In the genomic region with DNA sequence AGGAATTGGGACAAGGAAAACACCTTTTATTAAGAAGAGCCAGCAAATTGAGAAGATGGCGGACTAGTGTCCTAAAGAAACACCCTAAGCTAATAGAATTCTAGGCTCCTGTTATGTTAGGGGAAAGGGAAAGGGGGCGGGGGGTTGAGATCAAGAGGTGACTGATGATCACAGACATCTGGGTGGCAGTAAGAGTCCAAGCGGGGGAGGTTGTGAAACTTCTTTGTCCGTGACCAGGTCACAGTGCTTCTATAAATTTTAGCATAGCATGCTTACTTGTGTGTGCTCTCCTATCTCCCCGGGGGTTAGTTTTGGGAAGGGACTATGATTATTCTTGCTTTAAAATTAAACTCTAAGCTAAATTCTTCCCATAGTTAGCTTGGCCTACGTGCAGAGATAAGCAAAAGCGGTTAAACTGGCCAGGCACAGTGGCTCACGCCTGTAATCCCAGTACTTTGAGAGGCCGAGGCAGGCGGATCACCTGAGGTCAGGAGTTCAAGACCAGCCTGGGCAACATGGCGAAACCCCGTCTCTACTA, we compare ENCODE assay signal across 2 cellular contexts.
TF ChIP-seq lines count a peak whose summit lies in the region.

No MANE protein-coding gene starts in this region.

TF ChIP-seq in GM23338, 12 proteins besides CTCF, POLR2A, EP300 and RAD21 (continues in another document):
- TF ChIP-seq, protein P1, sequence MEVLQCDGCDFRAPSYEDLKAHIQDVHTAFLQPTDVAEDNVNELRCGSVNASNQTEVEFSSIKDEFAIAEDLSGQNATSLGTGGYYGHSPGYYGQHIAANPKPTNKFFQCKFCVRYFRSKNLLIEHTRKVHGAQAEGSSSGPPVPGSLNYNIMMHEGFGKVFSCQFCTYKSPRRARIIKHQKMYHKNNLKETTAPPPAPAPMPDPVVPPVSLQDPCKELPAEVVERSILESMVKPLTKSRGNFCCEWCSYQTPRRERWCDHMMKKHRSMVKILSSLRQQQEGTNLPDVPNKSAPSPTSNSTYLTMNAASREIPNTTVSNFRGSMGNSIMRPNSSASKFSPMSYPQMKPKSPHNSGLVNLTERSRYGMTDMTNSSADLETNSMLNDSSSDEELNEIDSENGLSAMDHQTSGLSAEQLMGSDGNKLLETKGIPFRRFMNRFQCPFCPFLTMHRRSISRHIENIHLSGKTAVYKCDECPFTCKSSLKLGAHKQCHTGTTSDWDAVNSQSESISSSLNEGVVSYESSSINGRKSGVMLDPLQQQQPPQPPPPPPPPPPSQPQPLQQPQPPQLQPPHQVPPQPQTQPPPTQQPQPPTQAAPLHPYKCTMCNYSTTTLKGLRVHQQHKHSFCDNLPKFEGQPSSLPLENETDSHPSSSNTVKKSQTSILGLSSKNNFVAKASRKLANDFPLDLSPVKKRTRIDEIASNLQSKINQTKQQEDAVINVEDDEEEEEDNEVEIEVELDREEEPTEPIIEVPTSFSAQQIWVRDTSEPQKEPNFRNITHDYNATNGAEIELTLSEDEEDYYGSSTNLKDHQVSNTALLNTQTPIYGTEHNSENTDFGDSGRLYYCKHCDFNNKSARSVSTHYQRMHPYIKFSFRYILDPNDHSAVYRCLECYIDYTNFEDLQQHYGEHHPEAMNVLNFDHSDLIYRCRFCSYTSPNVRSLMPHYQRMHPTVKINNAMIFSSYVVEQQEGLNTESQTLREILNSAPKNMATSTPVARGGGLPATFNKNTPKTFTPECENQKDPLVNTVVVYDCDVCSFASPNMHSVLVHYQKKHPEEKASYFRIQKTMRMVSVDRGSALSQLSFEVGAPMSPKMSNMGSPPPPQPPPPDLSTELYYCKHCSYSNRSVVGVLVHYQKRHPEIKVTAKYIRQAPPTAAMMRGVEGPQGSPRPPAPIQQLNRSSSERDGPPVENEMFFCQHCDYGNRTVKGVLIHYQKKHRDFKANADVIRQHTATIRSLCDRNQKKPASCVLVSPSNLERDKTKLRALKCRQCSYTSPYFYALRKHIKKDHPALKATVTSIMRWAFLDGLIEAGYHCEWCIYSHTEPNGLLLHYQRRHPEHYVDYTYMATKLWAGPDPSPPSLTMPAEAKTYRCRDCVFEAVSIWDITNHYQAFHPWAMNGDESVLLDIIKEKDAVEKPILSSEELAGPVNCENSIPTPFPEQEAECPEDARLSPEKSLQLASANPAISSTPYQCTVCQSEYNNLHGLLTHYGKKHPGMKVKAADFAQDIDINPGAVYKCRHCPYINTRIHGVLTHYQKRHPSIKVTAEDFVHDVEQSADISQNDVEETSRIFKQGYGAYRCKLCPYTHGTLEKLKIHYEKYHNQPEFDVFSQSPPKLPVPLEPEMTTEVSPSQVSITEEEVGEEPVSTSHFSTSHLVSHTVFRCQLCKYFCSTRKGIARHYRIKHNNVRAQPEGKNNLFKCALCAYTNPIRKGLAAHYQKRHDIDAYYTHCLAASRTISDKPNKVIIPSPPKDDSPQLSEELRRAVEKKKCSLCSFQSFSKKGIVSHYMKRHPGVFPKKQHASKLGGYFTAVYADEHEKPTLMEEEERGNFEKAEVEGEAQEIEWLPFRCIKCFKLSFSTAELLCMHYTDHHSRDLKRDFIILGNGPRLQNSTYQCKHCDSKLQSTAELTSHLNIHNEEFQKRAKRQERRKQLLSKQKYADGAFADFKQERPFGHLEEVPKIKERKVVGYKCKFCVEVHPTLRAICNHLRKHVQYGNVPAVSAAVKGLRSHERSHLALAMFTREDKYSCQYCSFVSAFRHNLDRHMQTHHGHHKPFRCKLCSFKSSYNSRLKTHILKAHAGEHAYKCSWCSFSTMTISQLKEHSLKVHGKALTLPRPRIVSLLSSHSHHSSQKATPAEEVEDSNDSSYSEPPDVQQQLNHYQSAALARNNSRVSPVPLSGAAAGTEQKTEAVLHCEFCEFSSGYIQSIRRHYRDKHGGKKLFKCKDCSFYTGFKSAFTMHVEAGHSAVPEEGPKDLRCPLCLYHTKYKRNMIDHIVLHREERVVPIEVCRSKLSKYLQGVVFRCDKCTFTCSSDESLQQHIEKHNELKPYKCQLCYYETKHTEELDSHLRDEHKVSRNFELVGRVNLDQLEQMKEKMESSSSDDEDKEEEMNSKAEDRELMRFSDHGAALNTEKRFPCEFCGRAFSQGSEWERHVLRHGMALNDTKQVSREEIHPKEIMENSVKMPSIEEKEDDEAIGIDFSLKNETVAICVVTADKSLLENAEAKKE (CRISPR knock-in tag; IDR thresholded peaks at IDR 0.05): no peak
- TF ChIP-seq, protein P2, sequence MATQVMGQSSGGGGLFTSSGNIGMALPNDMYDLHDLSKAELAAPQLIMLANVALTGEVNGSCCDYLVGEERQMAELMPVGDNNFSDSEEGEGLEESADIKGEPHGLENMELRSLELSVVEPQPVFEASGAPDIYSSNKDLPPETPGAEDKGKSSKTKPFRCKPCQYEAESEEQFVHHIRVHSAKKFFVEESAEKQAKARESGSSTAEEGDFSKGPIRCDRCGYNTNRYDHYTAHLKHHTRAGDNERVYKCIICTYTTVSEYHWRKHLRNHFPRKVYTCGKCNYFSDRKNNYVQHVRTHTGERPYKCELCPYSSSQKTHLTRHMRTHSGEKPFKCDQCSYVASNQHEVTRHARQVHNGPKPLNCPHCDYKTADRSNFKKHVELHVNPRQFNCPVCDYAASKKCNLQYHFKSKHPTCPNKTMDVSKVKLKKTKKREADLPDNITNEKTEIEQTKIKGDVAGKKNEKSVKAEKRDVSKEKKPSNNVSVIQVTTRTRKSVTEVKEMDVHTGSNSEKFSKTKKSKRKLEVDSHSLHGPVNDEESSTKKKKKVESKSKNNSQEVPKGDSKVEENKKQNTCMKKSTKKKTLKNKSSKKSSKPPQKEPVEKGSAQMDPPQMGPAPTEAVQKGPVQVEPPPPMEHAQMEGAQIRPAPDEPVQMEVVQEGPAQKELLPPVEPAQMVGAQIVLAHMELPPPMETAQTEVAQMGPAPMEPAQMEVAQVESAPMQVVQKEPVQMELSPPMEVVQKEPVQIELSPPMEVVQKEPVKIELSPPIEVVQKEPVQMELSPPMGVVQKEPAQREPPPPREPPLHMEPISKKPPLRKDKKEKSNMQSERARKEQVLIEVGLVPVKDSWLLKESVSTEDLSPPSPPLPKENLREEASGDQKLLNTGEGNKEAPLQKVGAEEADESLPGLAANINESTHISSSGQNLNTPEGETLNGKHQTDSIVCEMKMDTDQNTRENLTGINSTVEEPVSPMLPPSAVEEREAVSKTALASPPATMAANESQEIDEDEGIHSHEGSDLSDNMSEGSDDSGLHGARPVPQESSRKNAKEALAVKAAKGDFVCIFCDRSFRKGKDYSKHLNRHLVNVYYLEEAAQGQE (IDR thresholded peaks at IDR 0.05; ENCODE audit: unreplicated experiment): no peak
- TF ChIP-seq STAT1 (IDR thresholded peaks at IDR 0.05; ENCODE audit: unreplicated experiment) (no peak), NANOG (IDR thresholded peaks at IDR 0.05; ENCODE audit: borderline replicate concordance) (no peak), EZH2 (IDR thresholded peaks at IDR 0.05; ENCODE audit: low read depth, unreplicated experiment) (no peak), EZH2phosphoT487 (IDR thresholded peaks at IDR 0.05; ENCODE audit: unreplicated experiment) (no peak), CREB1 (CRISPR knock-in tag; IDR thresholded peaks at IDR 0.05; ENCODE audit: low read depth) (no peak), JUNB (IDR thresholded peaks at IDR 0.05; ENCODE audit: unreplicated experiment) (no peak)
- TF ChIP-seq, protein P3, sequence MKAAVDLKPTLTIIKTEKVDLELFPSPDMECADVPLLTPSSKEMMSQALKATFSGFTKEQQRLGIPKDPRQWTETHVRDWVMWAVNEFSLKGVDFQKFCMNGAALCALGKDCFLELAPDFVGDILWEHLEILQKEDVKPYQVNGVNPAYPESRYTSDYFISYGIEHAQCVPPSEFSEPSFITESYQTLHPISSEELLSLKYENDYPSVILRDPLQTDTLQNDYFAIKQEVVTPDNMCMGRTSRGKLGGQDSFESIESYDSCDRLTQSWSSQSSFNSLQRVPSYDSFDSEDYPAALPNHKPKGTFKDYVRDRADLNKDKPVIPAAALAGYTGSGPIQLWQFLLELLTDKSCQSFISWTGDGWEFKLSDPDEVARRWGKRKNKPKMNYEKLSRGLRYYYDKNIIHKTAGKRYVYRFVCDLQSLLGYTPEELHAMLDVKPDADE (IDR thresholded peaks at IDR 0.05): no peak

TF ChIP-seq in SK-N-SH, 30 proteins besides CTCF, POLR2A, EP300 and RAD21:
- no peak for TF ChIP-seq SIN3A (IDR thresholded peaks at IDR 0.05; ENCODE audit: borderline replicate concordance, low read depth, low read length)
- no peak for TF ChIP-seq TAF1 (IDR thresholded peaks at IDR 0.05; ENCODE audit: borderline replicate concordance, low read depth, low read length)
- no peak for TF ChIP-seq RFX5 (IDR thresholded peaks at IDR 0.05; ENCODE audit: low read length)
- no peak for TF ChIP-seq RXRA (IDR thresholded peaks at IDR 0.05; ENCODE audit: borderline replicate concordance, low read depth)
- TF ChIP-seq, protein P2 (IDR thresholded peaks at IDR 0.05; ENCODE audit: low read depth, low read length): no peak
- TF ChIP-seq YY1 (IDR thresholded peaks at IDR 0.05; ENCODE audit: low read depth): no peak
- TF ChIP-seq, protein P4, sequence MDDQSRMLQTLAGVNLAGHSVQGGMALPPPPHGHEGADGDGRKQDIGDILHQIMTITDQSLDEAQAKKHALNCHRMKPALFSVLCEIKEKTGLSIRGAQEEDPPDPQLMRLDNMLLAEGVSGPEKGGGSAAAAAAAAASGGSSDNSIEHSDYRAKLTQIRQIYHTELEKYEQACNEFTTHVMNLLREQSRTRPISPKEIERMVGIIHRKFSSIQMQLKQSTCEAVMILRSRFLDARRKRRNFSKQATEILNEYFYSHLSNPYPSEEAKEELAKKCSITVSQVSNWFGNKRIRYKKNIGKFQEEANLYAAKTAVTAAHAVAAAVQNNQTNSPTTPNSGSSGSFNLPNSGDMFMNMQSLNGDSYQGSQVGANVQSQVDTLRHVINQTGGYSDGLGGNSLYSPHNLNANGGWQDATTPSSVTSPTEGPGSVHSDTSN (IDR thresholded peaks at IDR 0.05): no peak
- no peak for TF ChIP-seq SMC3 (IDR thresholded peaks at IDR 0.05; ENCODE audit: low read depth, low read length)
- TF ChIP-seq EZH2phosphoT487 (IDR thresholded peaks at IDR 0.05; ENCODE audit: borderline replicate concordance, low read depth): no peak
- TF ChIP-seq, protein P5, sequence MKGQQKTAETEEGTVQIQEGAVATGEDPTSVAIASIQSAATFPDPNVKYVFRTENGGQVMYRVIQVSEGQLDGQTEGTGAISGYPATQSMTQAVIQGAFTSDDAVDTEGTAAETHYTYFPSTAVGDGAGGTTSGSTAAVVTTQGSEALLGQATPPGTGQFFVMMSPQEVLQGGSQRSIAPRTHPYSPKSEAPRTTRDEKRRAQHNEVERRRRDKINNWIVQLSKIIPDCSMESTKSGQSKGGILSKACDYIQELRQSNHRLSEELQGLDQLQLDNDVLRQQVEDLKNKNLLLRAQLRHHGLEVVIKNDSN (IDR thresholded peaks at IDR 0.05; ENCODE audit: borderline replicate concordance, low read depth): no peak
- no peak for TF ChIP-seq GATA2 (CRISPR knock-in tag; IDR thresholded peaks at IDR 0.05)
- TF ChIP-seq MXI1 (IDR thresholded peaks at IDR 0.05; ENCODE audit: low read depth, low read length): no peak
- TF ChIP-seq FOXJ3 (CRISPR knock-in tag; IDR thresholded peaks at IDR 0.05): no peak
- no peak for TF ChIP-seq NFIC (IDR thresholded peaks at IDR 0.05; ENCODE audit: borderline replicate concordance)
- TF ChIP-seq, protein P6, sequence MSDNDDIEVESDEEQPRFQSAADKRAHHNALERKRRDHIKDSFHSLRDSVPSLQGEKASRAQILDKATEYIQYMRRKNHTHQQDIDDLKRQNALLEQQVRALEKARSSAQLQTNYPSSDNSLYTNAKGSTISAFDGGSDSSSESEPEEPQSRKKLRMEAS (IDR thresholded peaks at IDR 0.05; ENCODE audit: low read depth): no peak
- no peak for TF ChIP-seq ELF1 (IDR thresholded peaks at IDR 0.05)
- no peak for TF ChIP-seq CHD2 (IDR thresholded peaks at IDR 0.05; ENCODE audit: low read length, partially characterized antibody)
- TF ChIP-seq RCOR1 (IDR thresholded peaks at IDR 0.05; ENCODE audit: low read length): no peak
- TF ChIP-seq, protein P7, sequence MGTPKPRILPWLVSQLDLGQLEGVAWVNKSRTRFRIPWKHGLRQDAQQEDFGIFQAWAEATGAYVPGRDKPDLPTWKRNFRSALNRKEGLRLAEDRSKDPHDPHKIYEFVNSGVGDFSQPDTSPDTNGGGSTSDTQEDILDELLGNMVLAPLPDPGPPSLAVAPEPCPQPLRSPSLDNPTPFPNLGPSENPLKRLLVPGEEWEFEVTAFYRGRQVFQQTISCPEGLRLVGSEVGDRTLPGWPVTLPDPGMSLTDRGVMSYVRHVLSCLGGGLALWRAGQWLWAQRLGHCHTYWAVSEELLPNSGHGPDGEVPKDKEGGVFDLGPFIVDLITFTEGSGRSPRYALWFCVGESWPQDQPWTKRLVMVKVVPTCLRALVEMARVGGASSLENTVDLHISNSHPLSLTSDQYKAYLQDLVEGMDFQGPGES (IDR thresholded peaks at IDR 0.05; ENCODE audit: low read depth, low read length): no peak
